26 cellular contexts compared by ENCODE assay signal in the genomic region with DNA sequence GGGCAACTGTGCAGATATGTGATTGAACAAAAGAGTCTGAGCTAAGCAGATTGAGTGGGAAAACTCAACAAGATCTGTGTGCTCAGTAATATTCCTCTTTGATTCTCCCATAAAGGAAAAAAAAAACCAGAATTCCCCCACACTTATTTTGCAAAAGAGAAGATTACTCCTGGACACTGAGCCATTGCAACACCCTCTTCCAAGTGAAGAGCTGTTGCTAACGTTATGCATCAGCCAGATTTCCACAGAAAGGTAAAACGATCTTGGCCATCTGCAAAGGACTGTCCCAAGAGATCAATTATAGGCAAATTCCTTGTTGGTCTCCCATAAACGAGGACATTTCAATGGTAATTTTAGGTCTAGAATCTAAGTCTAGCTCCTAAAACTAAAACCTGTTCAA.
DNase-seq lines count a peak whose midpoint lies in the region; FAIRE-seq and TF ChIP-seq lines count a peak whose summit lies in the region.
"Had no signal": no experiment of that assay in that cellular context is flagged by ENCODE, and none has a peak within 500 bp of the region (broad histone marks: within the 10 kb centered on the region; RNA-seq: fewer than 3 reads in every experiment).

No MANE protein-coding gene starts in this region.

- H3K4me1 ChIP-seq in keratinocyte (ENCODE audit: control insufficient read depth, extremely low read depth, insufficient read depth, low read length) = peaks cover 28% of the 10 kb centered on the region
- H3K4me1 ChIP-seq in neuronal stem cell (ENCODE audit: control insufficient read depth in 2 of 2, insufficient read depth in 1 of 2, low read depth in 1 of 2, low read length in 2 of 2) = no peaks in the 10 kb centered on the region
- no peaks in the 10 kb centered on the region for H3K4me1 ChIP-seq in thyroid gland

- no peak overlapping the region for H2AFZ ChIP-seq in keratinocyte (ENCODE audit: control insufficient read depth, low read length)
- H2AFZ ChIP-seq in neuronal stem cell (ENCODE audit: low read length) = no peak overlapping the region

- no peak overlapping the region for H2AK5ac ChIP-seq in neuronal stem cell (ENCODE audit: low read depth, low read length)

- H3K18ac ChIP-seq in neuronal stem cell (ENCODE audit: low read length) = no peak overlapping the region

- no peak overlapping the region for H3K4me2 ChIP-seq in keratinocyte (ENCODE audit: control insufficient read depth, extremely low read depth, insufficient read depth, low read depth, low read length)
- H3K4me2 ChIP-seq in neuronal stem cell (ENCODE audit: insufficient read depth, low read length, poor library complexity, severe bottlenecking) = no peak overlapping the region

- H3K9ac ChIP-seq in keratinocyte (ENCODE audit: control insufficient read depth, extremely low read depth, insufficient read depth, low read length) = no peak overlapping the region
- H3K9ac ChIP-seq in neuronal stem cell (ENCODE audit: low read depth, low read length, poor library complexity) = no peak overlapping the region

- whole genome bisulfite sequencing in neuronal stem cell (ENCODE audit: extremely low coverage in 2 of 2, insufficient read length in 2 of 2, insufficient replicate concordance in 1 of 2), 2 donors = no CpG with 5 or more reads among the region's 3 CpGs
- 61 to 64% methylated on average over 3 of the region's 3 CpGs for WGBS in thyroid gland, 2 donors

- H3K27me3 ChIP-seq in keratinocyte (ENCODE audit: control insufficient read depth, extremely low read depth, insufficient read depth, low read length) (no peaks in the 10 kb centered on the region), neuronal stem cell (ENCODE audit: control insufficient read depth in 3 of 3, insufficient read depth in 3 of 3, low read depth in 1 of 3, low read length in 3 of 3) (no peaks in the 10 kb centered on the region), thyroid gland (no peaks in the 10 kb centered on the region)

- no peaks in the 10 kb centered on the region for H3K27me3 Mint-ChIP-seq in type B pancreatic cell
- H3K27me3 Mint-ChIP-seq: CD4-positive, alpha-beta memory T cell had no signal

- peak overlapping the region; percentile 91 for H3K27ac Mint-ChIP-seq in type B pancreatic cell
- H3K27ac Mint-ChIP-seq: CD4-positive, alpha-beta memory T cell had no signal

- H2BK15ac ChIP-seq in neuronal stem cell (ENCODE audit: low read length) = no peak overlapping the region

- peak; percentile 53 for DNase-seq in amniotic epithelial cell (ENCODE audit: low read depth)
- peak; percentile 32 for DNase-seq in fibroblast of gingiva (ENCODE audit: low read depth)
- no peak for DNase-seq in keratinocyte (ENCODE audit: low read depth, low spot score)
- DNase-seq in type B pancreatic cell (ENCODE audit: extremely low spot score, unreplicated experiment) = no peak
- DNase-seq in neuronal stem cell (ENCODE audit: low spot score) = no peak
- DNase-seq in NOMO-1 treated with dmso at 0.1 percent for 144 hours (lab: John Stamatoyannopoulos, UW; ENCODE audit: unreplicated experiment) = no peak
- DNase-seq in thyroid gland = no peak
- DNase-seq: C1 segment of cervical spinal cord; CD4-positive, alpha-beta memory T cell; COR-L47; DMS53; HCEC 1CT; IMR-90; KG1; NCI-H1048; NCI-H1417; NCI-H1694; NCI-H2029 treated with DMSO at 0.1 percent for 48 hours; NCI-H446 treated with DMSO at 0.1 percent for 48 hours; NCI-H526; NCI-H82; NK-92 treated with Interleukin-12 subunit alpha and Interleukin-12 subunit beta, amount 100 ng/mL, for 24 hours; SHP77 treated with DMSO at 0.1 percent for 48 hours had no signal

- peak; percentile 34 for FAIRE-seq in keratinocyte (lab: Jason Lieb, UNC)
- FAIRE-seq: G401.6, H1 had no signal

- H4K20me1 ChIP-seq in keratinocyte (ENCODE audit: control insufficient read depth, extremely low read depth, insufficient read depth, low read length) = no peaks in the 10 kb centered on the region

- no peaks in the 10 kb centered on the region for H3K9me1 ChIP-seq in keratinocyte (ENCODE audit: control insufficient read depth, extremely low read depth, insufficient read depth, low read length)

- H3K4me3 ChIP-seq in keratinocyte (ENCODE audit: control insufficient read depth in 2 of 3, extremely low read depth in 1 of 3, insufficient read depth in 2 of 3, low read depth in 1 of 3, low read length in 3 of 3) = no peak overlapping the region
- no peak overlapping the region for H3K4me3 ChIP-seq in neuronal stem cell (ENCODE audit: low read length in 2 of 2)
- H3K4me3 ChIP-seq in thyroid gland (replicated peaks in 1 of 3) = no peak overlapping the region

- H3K4me1 Mint-ChIP-seq in type B pancreatic cell (ENCODE audit: unreplicated experiment) = peaks cover 16% of the 10 kb centered on the region
- H3K4me1 Mint-ChIP-seq: CD4-positive, alpha-beta memory T cell had no signal

- H4K8ac ChIP-seq in neuronal stem cell (ENCODE audit: low read depth, low read length) = no peak overlapping the region

- no peak overlapping the region for H3K4me3 Mint-ChIP-seq in type B pancreatic cell
- H3K4me3 Mint-ChIP-seq: CD4-positive, alpha-beta memory T cell had no signal

- H2BK120ac ChIP-seq in neuronal stem cell (ENCODE audit: low read depth, low read length) = no peak overlapping the region

- no peak overlapping the region for H3K27ac ChIP-seq in keratinocyte (ENCODE audit: control insufficient read depth, insufficient read depth, low read length)
- H3K27ac ChIP-seq in neuronal stem cell (replicated peaks; ENCODE audit: low read length) = no peak overlapping the region
- H3K27ac ChIP-seq in thyroid gland = no peak overlapping the region
- H3K27ac ChIP-seq: RWPE1 had no signal

- peaks cover 7% of the 10 kb centered on the region for H3K36me3 Mint-ChIP-seq in type B pancreatic cell
- H3K36me3 Mint-ChIP-seq: CD4-positive, alpha-beta memory T cell had no signal

- H3K9me3 ChIP-seq in keratinocyte (ENCODE audit: control insufficient read depth, low read depth, low read length) (no peaks in the 10 kb centered on the region), neuronal stem cell (replicated peaks in 1 of 2; ENCODE audit: control insufficient read depth in 2 of 2, insufficient read depth in 1 of 2, low read depth in 1 of 2, low read length in 2 of 2) (no peaks in the 10 kb centered on the region), thyroid gland (no peaks in the 10 kb centered on the region)

- TF ChIP-seq POLR2A in thyroid gland (IDR thresholded peaks at IDR 0.05) = no peak

- no peak overlapping the region for H2BK5ac ChIP-seq in neuronal stem cell (ENCODE audit: low read length)

- H4K91ac ChIP-seq in neuronal stem cell (ENCODE audit: low read depth, low read length, poor library complexity) = no peak overlapping the region

- no peak overlapping the region for H3K23ac ChIP-seq in neuronal stem cell (ENCODE audit: low read depth, low read length, poor library complexity)

- TF ChIP-seq CTCF in keratinocyte (optimal IDR thresholded peaks at IDR 0.05 in 1 of 3, IDR thresholded peaks at IDR 0.05 in 1 of 3, conservative IDR thresholded peaks at IDR 0.05 in 1 of 3; ENCODE audit: extremely low read depth in 1 of 3, insufficient read depth in 2 of 3, low read length in 3 of 3) (no peak), type B pancreatic cell (conservative IDR thresholded peaks at IDR 0.05) (no peak), thyroid gland (IDR thresholded peaks at IDR 0.05) (no peak)

- H3K79me2 ChIP-seq in keratinocyte (ENCODE audit: control insufficient read depth, insufficient read depth, low read length) = no peaks in the 10 kb centered on the region

- H3K79me1 ChIP-seq in neuronal stem cell (ENCODE audit: low read depth, low read length) = no peaks in the 10 kb centered on the region

- no peak overlapping the region for H2BK12ac ChIP-seq in neuronal stem cell (ENCODE audit: low read length)

- H3K36me3 ChIP-seq in keratinocyte (ENCODE audit: control insufficient read depth in 2 of 2, extremely low read depth in 1 of 2, insufficient read depth in 2 of 2, low read length in 2 of 2) (no peaks in the 10 kb centered on the region), neuronal stem cell (replicated peaks in 1 of 2; ENCODE audit: control insufficient read depth in 2 of 2, insufficient read depth in 2 of 2, low read length in 2 of 2) (no peaks in the 10 kb centered on the region), thyroid gland (no peaks in the 10 kb centered on the region)

- dilution Hi-C loops in keratinocyte (cut with MboI; ENCODE audit: extremely low pct_ligation_motif_present, low sequenced_read_pairs) = no loop called here

- H3K9me3 Mint-ChIP-seq in type B pancreatic cell = peaks cover 4% of the 10 kb centered on the region

- intact Hi-C loops in thyroid gland (cut with DNase I) = no loop called here

- H3K4ac ChIP-seq in neuronal stem cell (ENCODE audit: low read length) = no peak overlapping the region

- H3K14ac ChIP-seq in neuronal stem cell (ENCODE audit: low read length) = no peak overlapping the region

Comparison
In these comparisons a context has a peak if more than half of its experiments do, and no peak if none do; other contexts are left out.
1. DNase-seq: peak in amniotic epithelial cell (single experiment) and fibroblast of gingiva (single experiment); none in keratinocyte (single experiment), type B pancreatic cell (single experiment), neuronal stem cell (single experiment), NOMO-1 treated with dmso at 0.1 percent for 144 hours (single experiment) and thyroid gland (0 of 2).